Comparison of ENCODE assay signal across 23 cellular contexts in genomic region chr1:6858586-6858985, GRCh38.
"Had no signal": no experiment of that assay in that cellular context is flagged by ENCODE, and none has a peak within 500 bp of the region (broad histone marks: within the 10 kb centered on the region; RNA-seq: fewer than 3 reads in every experiment).

No MANE protein-coding gene starts in this region.

- H3K9me3 Mint-ChIP-seq: activated T-cell treated with anti-CD3 and anti-CD28 coated beads, Interleukin-2, amount 50 U/mL, for 4 hours; activated T-helper 2 cell treated with anti-CD3 and anti-CD28 coated beads, Interferon-gamma antibody, Interleukin-2, Interleukin-4, amounts not matched to agents 10 μg/mL and 5 μg/mL and 100 μg/mL, durations not matched to agents 14 hours and 24 hours and 36 hours; dendritic cell treated with granulocyte-macrophage colony-stimulating factor and Interleukin-4, amounts not matched to agents 40 ng/mL and 50 ng/mL, for 4 days; immature natural killer cell; natural killer cell had no signal

- H3K9me3 ChIP-seq: left ventricle myocardium inferior, ovary, prostate gland, upper lobe of left lung had no signal

- H3K27me3 ChIP-seq: hepatocyte, ovary, upper lobe of left lung had no signal

- H3K36me3 ChIP-seq: ovary, prostate gland had no signal

- DNase-seq: activated CD4-positive, alpha-beta T cell treated with anti-CD3 and anti-CD28 coated beads for 1 hour; activated CD8-positive, alpha-beta memory T cell treated with anti-CD3 and anti-CD28 coated beads for 24 hours; activated CD8-positive, alpha-beta memory T cell treated with anti-CD3 and anti-CD28 coated beads, Interleukin-2, amount 50 U/mL, for 4 hours; activated naive CD4-positive, alpha-beta T cell; activated T-cell treated with anti-CD3 and anti-CD28 coated beads, Interleukin-2, amount 50 U/mL, for 4 hours; effector CD4-positive, alpha-beta T cell; glutamatergic neuron; immature natural killer cell; left ventricle myocardium inferior; midbrain; natural killer cell; ovary; stimulated activated CD4-positive, alpha-beta T cell treated with anti-CD3 and anti-CD28 coated beads, Interleukin-12 subunit alpha, Interleukin-12 subunit beta, amount 100 ng/mL, for 4 hours; stimulated activated CD4-positive, alpha-beta T cell treated with anti-CD3 and anti-CD28 coated beads, Interleukin-4, amount 100 ng/mL, for 4 hours; stimulated activated naive CD8-positive, alpha-beta T cell treated with anti-CD3 and anti-CD28 coated beads, Interleukin-15, Interleukin-2, amounts not matched to agents 100 U/mL and 50 U/mL, for 24 hours; T-helper 1 cell; T-helper 9 cell had no signal

- H3K4me1 ChIP-seq: prostate gland had no signal

- H3K27ac Mint-ChIP-seq: activated naive CD8-positive, alpha-beta T cell; activated T-helper 2 cell treated with anti-CD3 and anti-CD28 coated beads, Interferon-gamma antibody, Interleukin-2, Interleukin-4, amounts not matched to agents 10 μg/mL and 5 μg/mL and 100 μg/mL, durations not matched to agents 14 hours and 24 hours and 36 hours; dendritic cell treated with granulocyte-macrophage colony-stimulating factor and Interleukin-4, amounts not matched to agents 40 ng/mL and 50 ng/mL, for 4 days; immature natural killer cell; natural killer cell had no signal

- H3K27ac ChIP-seq: ovary, prostate gland had no signal

- H3K4me3 Mint-ChIP-seq: activated naive CD8-positive, alpha-beta T cell; activated T-cell treated with anti-CD3 and anti-CD28 coated beads, Interleukin-2, amount 50 U/mL, for 4 hours; dendritic cell treated with granulocyte-macrophage colony-stimulating factor and Interleukin-4, amounts not matched to agents 40 ng/mL and 50 ng/mL, for 4 days; immature natural killer cell; natural killer cell had no signal

- ATAC-seq: activated T-cell treated with anti-CD3 and anti-CD28 coated beads, Interleukin-2, amount 50 U/mL, for 4 hours; natural killer cell; stimulated activated naive CD8-positive, alpha-beta T cell treated with anti-CD3 and anti-CD28 coated beads, Interleukin-15, Interleukin-2, amounts not matched to agents 100 U/mL and 50 U/mL, for 24 hours had no signal

- H3K4me3 ChIP-seq: hepatocyte, left ventricle myocardium inferior, ovary, prostate gland, upper lobe of left lung had no signal

- H3K27me3 Mint-ChIP-seq: activated naive CD8-positive, alpha-beta T cell; dendritic cell treated with granulocyte-macrophage colony-stimulating factor and Interleukin-4, amounts not matched to agents 40 ng/mL and 50 ng/mL, for 4 days had no signal

- H3K36me3 Mint-ChIP-seq: natural killer cell had no signal
